Comparison of ENCODE assay signal across 1 cellular context in the genomic region with DNA sequence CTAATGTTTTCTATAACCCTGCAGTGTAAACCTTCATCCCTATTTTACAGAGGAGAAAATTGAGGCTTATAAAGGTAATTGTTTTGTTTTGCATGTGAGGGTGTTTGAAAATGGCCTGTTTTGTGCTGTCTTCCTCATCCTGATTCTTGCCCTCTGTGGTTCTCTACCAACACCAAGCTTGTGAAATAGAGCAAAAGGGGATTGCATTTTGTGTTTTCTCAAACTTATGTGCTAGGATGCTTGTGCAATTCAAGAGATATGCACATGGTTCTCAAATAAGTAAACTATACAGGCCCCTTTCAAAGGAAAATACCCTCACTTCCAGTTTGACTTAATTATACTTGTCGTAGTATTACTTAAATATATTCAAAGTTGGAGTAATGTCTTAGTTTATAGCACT.
TF ChIP-seq lines count a peak whose summit lies in the region.

No MANE protein-coding gene starts in this region.

TF ChIP-seq in GM23338, 12 proteins besides CTCF, POLR2A, EP300 and RAD21 (continued from another document):
- TF ChIP-seq, protein P1, sequence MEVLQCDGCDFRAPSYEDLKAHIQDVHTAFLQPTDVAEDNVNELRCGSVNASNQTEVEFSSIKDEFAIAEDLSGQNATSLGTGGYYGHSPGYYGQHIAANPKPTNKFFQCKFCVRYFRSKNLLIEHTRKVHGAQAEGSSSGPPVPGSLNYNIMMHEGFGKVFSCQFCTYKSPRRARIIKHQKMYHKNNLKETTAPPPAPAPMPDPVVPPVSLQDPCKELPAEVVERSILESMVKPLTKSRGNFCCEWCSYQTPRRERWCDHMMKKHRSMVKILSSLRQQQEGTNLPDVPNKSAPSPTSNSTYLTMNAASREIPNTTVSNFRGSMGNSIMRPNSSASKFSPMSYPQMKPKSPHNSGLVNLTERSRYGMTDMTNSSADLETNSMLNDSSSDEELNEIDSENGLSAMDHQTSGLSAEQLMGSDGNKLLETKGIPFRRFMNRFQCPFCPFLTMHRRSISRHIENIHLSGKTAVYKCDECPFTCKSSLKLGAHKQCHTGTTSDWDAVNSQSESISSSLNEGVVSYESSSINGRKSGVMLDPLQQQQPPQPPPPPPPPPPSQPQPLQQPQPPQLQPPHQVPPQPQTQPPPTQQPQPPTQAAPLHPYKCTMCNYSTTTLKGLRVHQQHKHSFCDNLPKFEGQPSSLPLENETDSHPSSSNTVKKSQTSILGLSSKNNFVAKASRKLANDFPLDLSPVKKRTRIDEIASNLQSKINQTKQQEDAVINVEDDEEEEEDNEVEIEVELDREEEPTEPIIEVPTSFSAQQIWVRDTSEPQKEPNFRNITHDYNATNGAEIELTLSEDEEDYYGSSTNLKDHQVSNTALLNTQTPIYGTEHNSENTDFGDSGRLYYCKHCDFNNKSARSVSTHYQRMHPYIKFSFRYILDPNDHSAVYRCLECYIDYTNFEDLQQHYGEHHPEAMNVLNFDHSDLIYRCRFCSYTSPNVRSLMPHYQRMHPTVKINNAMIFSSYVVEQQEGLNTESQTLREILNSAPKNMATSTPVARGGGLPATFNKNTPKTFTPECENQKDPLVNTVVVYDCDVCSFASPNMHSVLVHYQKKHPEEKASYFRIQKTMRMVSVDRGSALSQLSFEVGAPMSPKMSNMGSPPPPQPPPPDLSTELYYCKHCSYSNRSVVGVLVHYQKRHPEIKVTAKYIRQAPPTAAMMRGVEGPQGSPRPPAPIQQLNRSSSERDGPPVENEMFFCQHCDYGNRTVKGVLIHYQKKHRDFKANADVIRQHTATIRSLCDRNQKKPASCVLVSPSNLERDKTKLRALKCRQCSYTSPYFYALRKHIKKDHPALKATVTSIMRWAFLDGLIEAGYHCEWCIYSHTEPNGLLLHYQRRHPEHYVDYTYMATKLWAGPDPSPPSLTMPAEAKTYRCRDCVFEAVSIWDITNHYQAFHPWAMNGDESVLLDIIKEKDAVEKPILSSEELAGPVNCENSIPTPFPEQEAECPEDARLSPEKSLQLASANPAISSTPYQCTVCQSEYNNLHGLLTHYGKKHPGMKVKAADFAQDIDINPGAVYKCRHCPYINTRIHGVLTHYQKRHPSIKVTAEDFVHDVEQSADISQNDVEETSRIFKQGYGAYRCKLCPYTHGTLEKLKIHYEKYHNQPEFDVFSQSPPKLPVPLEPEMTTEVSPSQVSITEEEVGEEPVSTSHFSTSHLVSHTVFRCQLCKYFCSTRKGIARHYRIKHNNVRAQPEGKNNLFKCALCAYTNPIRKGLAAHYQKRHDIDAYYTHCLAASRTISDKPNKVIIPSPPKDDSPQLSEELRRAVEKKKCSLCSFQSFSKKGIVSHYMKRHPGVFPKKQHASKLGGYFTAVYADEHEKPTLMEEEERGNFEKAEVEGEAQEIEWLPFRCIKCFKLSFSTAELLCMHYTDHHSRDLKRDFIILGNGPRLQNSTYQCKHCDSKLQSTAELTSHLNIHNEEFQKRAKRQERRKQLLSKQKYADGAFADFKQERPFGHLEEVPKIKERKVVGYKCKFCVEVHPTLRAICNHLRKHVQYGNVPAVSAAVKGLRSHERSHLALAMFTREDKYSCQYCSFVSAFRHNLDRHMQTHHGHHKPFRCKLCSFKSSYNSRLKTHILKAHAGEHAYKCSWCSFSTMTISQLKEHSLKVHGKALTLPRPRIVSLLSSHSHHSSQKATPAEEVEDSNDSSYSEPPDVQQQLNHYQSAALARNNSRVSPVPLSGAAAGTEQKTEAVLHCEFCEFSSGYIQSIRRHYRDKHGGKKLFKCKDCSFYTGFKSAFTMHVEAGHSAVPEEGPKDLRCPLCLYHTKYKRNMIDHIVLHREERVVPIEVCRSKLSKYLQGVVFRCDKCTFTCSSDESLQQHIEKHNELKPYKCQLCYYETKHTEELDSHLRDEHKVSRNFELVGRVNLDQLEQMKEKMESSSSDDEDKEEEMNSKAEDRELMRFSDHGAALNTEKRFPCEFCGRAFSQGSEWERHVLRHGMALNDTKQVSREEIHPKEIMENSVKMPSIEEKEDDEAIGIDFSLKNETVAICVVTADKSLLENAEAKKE (CRISPR knock-in tag; IDR thresholded peaks at IDR 0.05), result no peak
- no peak for TF ChIP-seq EZH2phosphoT487 (IDR thresholded peaks at IDR 0.05; ENCODE audit: unreplicated experiment)
